Comparison of ENCODE assay signal across 8 cellular contexts in genomic region chr1:110196917-110197782, GRCh38. TPM values are rescaled to one million over a fixed set of nuclear protein-coding genes. Genes with fewer than 3 reads are reported as not detected.
DNase-seq lines count a peak whose midpoint lies in the region; ATAC-seq, FAIRE-seq and TF ChIP-seq lines count a peak whose summit lies in the region.

No MANE protein-coding gene starts in this region.

- H3K27me3 Mint-ChIP-seq in T-helper 17 cell = no peaks in the 10 kb centered on the region
- H3K27me3 Mint-ChIP-seq in brain = peaks cover 13% of the 10 kb centered on the region

- H3K9me3 ChIP-seq in T-helper 17 cell (ENCODE audit: control insufficient read depth, low read length, poor library complexity, severe bottlenecking) = no peaks in the 10 kb centered on the region

- H3K4me3 Mint-ChIP-seq in T-helper 17 cell = peak overlapping the region; percentile 19
- H3K4me3 Mint-ChIP-seq in brain = no peak overlapping the region

- peak; percentile 95 for DNase-seq in D721Med (ENCODE audit: insufficient read length, low spot score)
- DNase-seq in NCI-H1417 (lab: John Stamatoyannopoulos, UW) = peak; percentile 55 to 71 (median 55)
- peak; percentile 31 to 50 (median 32) for DNase-seq in T-helper 17 cell
- peak; percentile 67 for DNase-seq in kidney glomerular epithelial cell (lab: John Stamatoyannopoulos, UW)
- peak; percentile 17 for DNase-seq in stimulated activated CD8-positive, alpha-beta memory T cell treated with anti-CD3 and anti-CD28 coated beads, Interleukin-12 subunit alpha, Interleukin-12 subunit beta, amount 100 ng/mL, for 4 hours (ENCODE audit: low read depth)

- H3K36me3 Mint-ChIP-seq in T-helper 17 cell (ENCODE audit: low read depth) = no peaks in the 10 kb centered on the region
- no peaks in the 10 kb centered on the region for H3K36me3 Mint-ChIP-seq in brain

- ATAC-seq in GM21825 (IDR thresholded peaks at IDR 0.05; ENCODE audit: unreplicated experiment) (peak; percentile 52), T-helper 17 cell (peak; percentile 97), HG03159 (IDR thresholded peaks at IDR 0.05; ENCODE audit: unreplicated experiment) (no peak)

- no peaks in the 10 kb centered on the region for H3K9me3 Mint-ChIP-seq in brain

- no peak overlapping the region for H3K27ac Mint-ChIP-seq in T-helper 17 cell
- peak overlapping the region in 3 of 5 experiments; percentile 35 to 79 (median 78) for H3K27ac Mint-ChIP-seq in brain

- FAIRE-seq in D721Med (lab: Jason Lieb, UNC) = no peak

- H3K4me1 Mint-ChIP-seq in T-helper 17 cell (peaks cover 3% of the 10 kb centered on the region), brain (peaks cover 20% of the 10 kb centered on the region)

- TF ChIP-seq CTCF in D721Med (IDR thresholded peaks at IDR 0.05; ENCODE audit: insufficient read depth, missing control alignments) (peak; percentile 88), brain (conservative IDR thresholded peaks at IDR 0.05) (peak; percentile 76 to 94)

RNA-seq across cellular contexts. Expression of gene KCNC4, which starts 13.0 kb away (rescaled TPM):
- 10 to 100 TPM; 12.2 to 14.7 TPM for total RNA-seq in T-helper 17 cell
- polyA plus RNA-seq in brain (ENCODE audit: insufficient read depth, low read depth, low replicate concordance) = 7.4 TPM

RNA-seq across cellular contexts. Expression of gene SLC6A17, which starts 46.9 kb away (rescaled TPM):
- not detected for total RNA-seq in T-helper 17 cell
- 32.8 TPM for polyA plus RNA-seq in brain (ENCODE audit: insufficient read depth, low read depth, low replicate concordance)

Comparison
In these comparisons a context has a peak if more than half of its experiments do, and no peak if none do; other contexts are left out.
1. DNase-seq: peak in every context shown above with its lines; median percentile 95 in D721Med; 67 in kidney glomerular epithelial cell; 55 in NCI-H1417; 32 in T-helper 17 cell; 17 in stimulated activated CD8-positive, alpha-beta memory T cell treated with anti-CD3 and anti-CD28 coated beads, Interleukin-12 subunit alpha, Interleukin-12 subunit beta, amount 100 ng/mL, for 4 hours.